19 cellular contexts compared by ENCODE assay signal in genomic region chr1:25808481-25809244, GRCh38. TPM values are rescaled to one million over a fixed set of nuclear protein-coding genes. Genes with fewer than 3 reads are reported as not detected.
"Had no signal": no experiment of that assay in that cellular context is flagged by ENCODE, and none has a peak within 500 bp of the region (broad histone marks: within the 10 kb centered on the region; RNA-seq: fewer than 3 reads in every experiment).

No MANE protein-coding gene starts in this region.

- H3K27ac ChIP-seq: neural progenitor cell, parathyroid adenoma had no signal

- H2AFZ ChIP-seq: neural progenitor cell, parathyroid adenoma had no signal

- H3K4me2 ChIP-seq: neural progenitor cell had no signal

- H3K4me3 ChIP-seq: gastrocnemius medialis, neural progenitor cell, skin epidermis, thoracic aorta had no signal

- H3K9me3 ChIP-seq: gastrocnemius medialis, thoracic aorta had no signal

- H3K27me3 ChIP-seq: gastrocnemius medialis, neural progenitor cell had no signal

- H3K4me1 ChIP-seq: parathyroid adenoma had no signal

- ATAC-seq: activated CD8-positive, alpha-beta T cell treated with anti-CD3 and anti-CD28 coated beads for 36 hours; activated T-cell treated with anti-CD3 and anti-CD28 coated beads, Interleukin-2, amount 50 U/mL, for 72 hours; gastrocnemius medialis had no signal

- DNase-seq: activated B cell treated with CpG ODN at 0.5 μM for 24 hours; activated CD4-positive, alpha-beta T cell treated with anti-CD3 and anti-CD28 coated beads for 48 hours; activated CD8-positive, alpha-beta memory T cell treated with anti-CD3 and anti-CD28 coated beads, Interleukin-2, amount 50 U/mL, for 48 hours; activated CD8-positive, alpha-beta T cell treated with anti-CD3 and anti-CD28 coated beads for 36 hours; activated gamma-delta T cell treated with Interleukin-2 at 50 U/mL for 16 hours; activated naive CD8-positive, alpha-beta T cell treated with anti-CD3 and anti-CD28 coated beads, Interleukin-2, amount 10 ng/mL, durations not matched to agents 7 days and 5 days; activated T-cell treated with anti-CD3 and anti-CD28 coated beads, Interleukin-2, amount 50 U/mL, for 72 hours; dermis blood vessel endothelial cell; gastrocnemius medialis; naive B cell; stimulated activated CD4-positive, alpha-beta T cell treated with anti-CD3 and anti-CD28 coated beads, Interleukin-15, amount 100 ng/mL, for 24 hours; stimulated activated CD4-positive, alpha-beta T cell treated with anti-CD3 and anti-CD28 coated beads, Interleukin-4, amount 100 ng/mL, for 1 hour; stimulated activated naive CD4-positive, alpha-beta T cell treated with Interleukin-2 at 50 U/mL for 16 hours had no signal

- H3K36me3 ChIP-seq: neural progenitor cell had no signal

- H3K79me2 ChIP-seq: parathyroid adenoma had no signal

RNA-seq across cellular contexts. Expression of gene AUNIP, which starts 50.6 kb away (rescaled TPM):
- total RNA-seq: aorta, gastrocnemius medialis, thoracic aorta had no signal
- polyA plus RNA-seq: aorta, right cardiac atrium had no signal
